8 cellular contexts compared by ENCODE assay signal in genomic region chr6:108541843-108542795, GRCh38. TPM values are rescaled to one million over a fixed set of nuclear protein-coding genes. Genes with fewer than 3 reads are reported as not detected.
A peak's percentile ranks its signal among the peaks of the same experiment; 100 is the strongest.
DNase-seq lines count a peak whose midpoint lies in the region; ATAC-seq and TF ChIP-seq lines count a peak whose summit lies in the region.

No MANE protein-coding gene starts in this region.

- no peaks in the 10 kb centered on the region for H3K36me3 Mint-ChIP-seq in CD4-positive, alpha-beta memory T cell
- H3K36me3 Mint-ChIP-seq in T-cell: no peaks in the 10 kb centered on the region

- intact Hi-C loops in CD4-positive, alpha-beta memory T cell (cut with micrococcal nuclease): loop anchor here (1.0 to 5.0 kb wide), 6 partner anchors 15 to 841 kb away; no protein-coding TSS in a partner anchor
- intact Hi-C loops in gastrocnemius medialis (cut with DNase I; ENCODE audit: low total_unique reads): loop anchor here (1.0 to 5.0 kb wide), 5 partner anchors 240 to 530 kb away; no protein-coding TSS in a partner anchor

- H3K4me1 Mint-ChIP-seq in CD4-positive, alpha-beta memory T cell: peaks cover 6 to 17% (median 8%) of the 10 kb centered on the region in 4 donors
- peaks cover 12 to 18% (median 16%) of the 10 kb centered on the region in 3 donors for H3K4me1 Mint-ChIP-seq in T-cell

- H3K4me3 ChIP-seq in CD4-positive, alpha-beta memory T cell (ENCODE audit: low read length in 2 of 2): no peak overlapping the region
- no peak overlapping the region for H3K4me3 ChIP-seq in gastrocnemius medialis

- H3K9me3 Mint-ChIP-seq in CD4-positive, alpha-beta memory T cell: peaks cover 0 to 6% (median 0%) of the 10 kb centered on the region in 8 donors
- peaks cover 0 to 6% (median 0%) of the 10 kb centered on the region in 3 donors for H3K9me3 Mint-ChIP-seq in T-cell

- peaks cover 4 to 6% of the 10 kb centered on the region in 2 donors for H3K27me3 Mint-ChIP-seq in CD4-positive, alpha-beta memory T cell
- H3K27me3 Mint-ChIP-seq in T-cell: peaks cover 0 to 8% of the 10 kb centered on the region in 2 donors

- CTCF ChIA-PET in CD4-positive, alpha-beta memory T cell (lab: Charles Lee; ENCODE audit: partially characterized antibody): interaction anchor here (0.6 to 8.3 kb wide), 41 partner anchors 10 to 843 kb away, joined by 3 to 219 read pairs (median 4); partner anchors contain the start of genes ARMC2 and CD164
- CTCF ChIA-PET in T-cell (lab: Charles Lee): interaction anchor here (0.6 to 6.8 kb wide), 30 partner anchors 11 to 1497 kb away, joined by 3 to 105 read pairs (median 4); partner anchors contain the start of genes ARMC2 (in 1 of the 2) and CD164 (in 1 of the 2)

- DNase-seq in CD4-positive, alpha-beta memory T cell: peak; percentile 71 to 74 (median 73)
- DNase-seq in NCI-H1436 (lab: John Stamatoyannopoulos, UW) (peak; percentile 77), T-cell (peak; percentile 40 to 73 (median 62)), anterior cingulate cortex (lab: John Stamatoyannopoulos, UW) (peak in 50 of 58 donors; percentile 14 to 80 (median 44)), hepatic stellate cell (ENCODE audit: low spot score) (peak; percentile 50), gastrocnemius medialis (peak; percentile 76 to 86)

- no peak overlapping the region for H3K27ac ChIP-seq in CD4-positive, alpha-beta memory T cell (ENCODE audit: low read depth, low read length)
- H3K27ac ChIP-seq in gastrocnemius medialis: peak overlapping the region; percentile 54 to 86 (median 75)

- ATAC-seq in GM21529 (IDR thresholded peaks at IDR 0.05; ENCODE audit: unreplicated experiment): peak; percentile 68
- ATAC-seq in T-cell (replicated peaks in 1 of 4): peak; percentile 67 to 89 (median 80)
- ATAC-seq in gastrocnemius medialis: peak; percentile 90 to 94
- no peak for ATAC-seq in GM21825 (IDR thresholded peaks at IDR 0.05; ENCODE audit: unreplicated experiment)

- H3K27ac Mint-ChIP-seq in CD4-positive, alpha-beta memory T cell: no peak overlapping the region
- no peak overlapping the region for H3K27ac Mint-ChIP-seq in T-cell

- TF ChIP-seq CTCF in gastrocnemius medialis (IDR thresholded peaks at IDR 0.05 in 4 of 5, conservative IDR thresholded peaks at IDR 0.05 in 1 of 5): peak; percentile 80 to 95 (median 89)

- peaks cover 8% of the 10 kb centered on the region for H3K4me1 ChIP-seq in CD4-positive, alpha-beta memory T cell (ENCODE audit: insufficient read depth, low read length)
- peaks cover 26 to 29% of the 10 kb centered on the region in 2 donors for H3K4me1 ChIP-seq in gastrocnemius medialis

- in situ Hi-C loops in gastrocnemius medialis (cut with MboI; ENCODE audit: low sequenced_read_pairs in 4 of 4): loop anchor here (5.0 to 10.0 kb wide), 9 partner anchors 235 to 533 kb away; no protein-coding TSS in a partner anchor

- no peaks in the 10 kb centered on the region for H3K36me3 ChIP-seq in CD4-positive, alpha-beta memory T cell (ENCODE audit: insufficient read depth, low read length)
- no peaks in the 10 kb centered on the region for H3K36me3 ChIP-seq in gastrocnemius medialis

- H3K4me3 Mint-ChIP-seq in CD4-positive, alpha-beta memory T cell: peak overlapping the region in 4 of 8 donors; percentile 16 to 71 (median 56)
- H3K4me3 Mint-ChIP-seq in T-cell: no peak overlapping the region

- H3K27me3 ChIP-seq in CD4-positive, alpha-beta memory T cell (ENCODE audit: insufficient read depth, low read length): no peaks in the 10 kb centered on the region
- H3K27me3 ChIP-seq in gastrocnemius medialis: no peaks in the 10 kb centered on the region

- no peaks in the 10 kb centered on the region for H3K9me3 ChIP-seq in CD4-positive, alpha-beta memory T cell (ENCODE audit: control insufficient read depth in 1 of 2, low read length in 2 of 2)
- no peaks in the 10 kb centered on the region for H3K9me3 ChIP-seq in gastrocnemius medialis

- TF ChIP-seq POLR2A in gastrocnemius medialis (IDR thresholded peaks at IDR 0.05): no peak

- POLR2A ChIA-PET in CD4-positive, alpha-beta memory T cell (lab: Charles Lee; ENCODE audit: partially characterized antibody): interaction anchor here (0.8 to 3.0 kb wide), 10 partner anchors 17 to 646 kb away, joined by 3 to 10 read pairs (median 4); partner anchors contain the start of gene SESN1
- POLR2A ChIA-PET in T-cell (lab: Charles Lee): interaction anchor here in 1 of 2 donors (0.6 kb wide), 2 partner anchors 351 to 373 kb away, joined by 3 to 5 read pairs; no protein-coding TSS in a partner anchor

RNA-seq across cellular contexts. Expression of gene FOXO3, which starts 18.6 kb away (rescaled TPM):
- total RNA-seq in CD4-positive, alpha-beta memory T cell: 10 to 100 TPM; 26.4 to 27.0 TPM
- polyA plus RNA-seq in CD4-positive, alpha-beta memory T cell: 10 to 100 TPM; 18.3 to 23.7 TPM
- total RNA-seq in T-cell: 10 to 100 TPM; 21.5 to 26.2 (median 22.2) TPM
- total RNA-seq in gastrocnemius medialis: 100 to 1,000 TPM; 111 to 293 (median 183) TPM
